Comparison of ENCODE assay signal across 11 cellular contexts in the genomic region with DNA sequence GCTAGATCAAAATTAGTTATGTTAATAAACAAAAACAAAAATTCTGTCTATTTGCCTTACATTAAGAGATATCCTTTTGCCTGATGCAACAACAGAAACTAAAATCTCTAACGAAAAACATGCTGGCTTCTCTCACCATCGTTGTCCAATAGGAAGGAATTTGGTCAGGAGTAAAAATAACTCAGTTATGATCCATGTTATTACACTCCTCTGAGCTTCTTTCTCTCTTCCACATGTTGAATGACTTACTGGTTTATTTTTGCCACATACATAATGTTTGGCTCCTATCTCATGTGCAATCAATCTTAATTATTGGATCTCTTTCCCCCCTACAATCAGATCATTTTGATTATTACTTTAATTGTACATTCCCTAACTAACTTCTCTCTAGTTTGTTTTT.
DNase-seq lines count a peak whose midpoint lies in the region; ATAC-seq, FAIRE-seq and TF ChIP-seq lines count a peak whose summit lies in the region.
"Had no signal": no experiment of that assay in that cellular context is flagged by ENCODE, and none has a peak within 500 bp of the region (broad histone marks: within the 10 kb centered on the region; RNA-seq: fewer than 3 reads in every experiment).

No MANE protein-coding gene starts in this region.

- ATAC-seq in HepG2 (no peak), GM18870 (IDR thresholded peaks at IDR 0.05; ENCODE audit: unreplicated experiment) (no peak), GM21360 (IDR thresholded peaks at IDR 0.05; ENCODE audit: unreplicated experiment) (no peak)

- no TSS peak for BruUV-seq in HepG2 (replicated peaks; lab: Mats Ljungman, UMichigan)

- DNase-seq in HepG2 (ENCODE audit: low spot score) (no peak), fibroblast of mammary gland (ENCODE audit: low read depth) (peak; percentile 74), osteoblast (ENCODE audit: insufficient read length, low spot score, missing footprints) (peak; percentile 23), NCI-H1105 treated with DMSO at 0.1 percent for 48 hours (lab: John Stamatoyannopoulos, UW) (no peak), cortex of kidney (lab: John Stamatoyannopoulos, UW) (no peak)
- DNase-seq: central memory CD4-positive, alpha-beta T cell; NCI-H1417 treated with DMSO at 0.1 percent for 48 hours had no signal

- H3K36me3 ChIP-seq in liver (ENCODE audit: control insufficient read depth in 4 of 4, insufficient read depth in 3 of 4, low read depth in 1 of 4, low read length in 3 of 4) (no peaks in the 10 kb centered on the region), HepG2 (replicated peaks in 1 of 2; ENCODE audit: control insufficient read depth in 1 of 2, insufficient read depth in 2 of 2, low read length in 2 of 2) (no peaks in the 10 kb centered on the region), osteoblast (ENCODE audit: insufficient read depth, low read length) (no peaks in the 10 kb centered on the region)

- CTCF ChIA-PET in HepG2 (lab: Yijun Ruan, JAX; ENCODE audit: low intra/inter-chr PET ratio, low total read pairs): no interaction called here

- H3K9ac ChIP-seq in liver (ENCODE audit: low read depth in 1 of 2, low read length in 2 of 2): no peak overlapping the region
- no peak overlapping the region for H3K9ac ChIP-seq in HepG2 (ENCODE audit: insufficient read depth, low read depth, low read length)

- POLR2A ChIA-PET in HepG2 (lab: Yijun Ruan, JAX): no interaction called here

- TF ChIP-seq RAD21 in liver (IDR thresholded peaks at IDR 0.05) (no peak), HepG2 (CRISPR knock-in tag; IDR thresholded peaks at IDR 0.05) (no peak)

- H4K20me1 ChIP-seq in HepG2 (ENCODE audit: insufficient read depth, low read length): no peaks in the 10 kb centered on the region
- H4K20me1 ChIP-seq in osteoblast (ENCODE audit: insufficient read depth, low read length): no peaks in the 10 kb centered on the region

- H3K27me3 ChIP-seq in liver (ENCODE audit: control insufficient read depth in 4 of 4, insufficient read depth in 4 of 4, low read length in 3 of 4) (no peaks in the 10 kb centered on the region), HepG2 (ENCODE audit: control insufficient read depth in 1 of 2, insufficient read depth in 2 of 2, low read length in 2 of 2) (no peaks in the 10 kb centered on the region), osteoblast (ENCODE audit: insufficient read depth, low read length) (no peaks in the 10 kb centered on the region)
- H3K27me3 ChIP-seq: hepatocyte had no signal

- no peak for TF ChIP-seq CTCF in liver (IDR thresholded peaks at IDR 0.05; ENCODE audit: low read depth, low read length, missing input control)
- no peak for TF ChIP-seq CTCF in HepG2 (CRISPR knock-in tag; IDR thresholded peaks at IDR 0.05)
- no peak for TF ChIP-seq CTCF in fibroblast of mammary gland (conservative IDR thresholded peaks at IDR 0.05; ENCODE audit: control insufficient read depth, insufficient read depth, low read depth, low read length)
- TF ChIP-seq CTCF in osteoblast (IDR thresholded peaks at IDR 0.05; ENCODE audit: extremely low read depth, low read depth, low read length): no peak

- FAIRE-seq in HepG2 (lab: Jason Lieb, UNC): no peak

- H3K9me3 ChIP-seq in liver (ENCODE audit: control insufficient read depth in 4 of 4, low read length in 3 of 4) (no peaks in the 10 kb centered on the region), HepG2 (ENCODE audit: low read length) (no peaks in the 10 kb centered on the region), osteoblast (ENCODE audit: low read depth, low read length) (no peaks in the 10 kb centered on the region)

- H3K4me2 ChIP-seq in HepG2 (ENCODE audit: low read depth, low read length): no peak overlapping the region
- H3K4me2 ChIP-seq in osteoblast (ENCODE audit: insufficient read depth, low read length): peak overlapping the region; percentile 88

- in situ Hi-C loops in HepG2 (cut with HindIII; ENCODE audit: extremely low pct_ligation_motif_present, low pct_unique_long_range_greater_than_20kb): no loop called here

- no peak for TF ChIP-seq POLR2A in HepG2 (IDR thresholded peaks at IDR 0.05; ENCODE audit: insufficient read depth in 1 of 2, low read depth in 2 of 2, low read length in 2 of 2)

- intact Hi-C loops in HepG2 (cut with micrococcal nuclease; ENCODE audit: unreplicated experiment): loop anchor here (10.0 kb wide), 1 partner anchor 1593 kb away; no protein-coding TSS in a partner anchor

- peaks cover 0 to 14% (median under 1%) of the 10 kb centered on the region in 4 donors for H3K4me1 ChIP-seq in liver (ENCODE audit: control insufficient read depth in 4 of 4, insufficient read depth in 4 of 4, low read length in 3 of 4)
- H3K4me1 ChIP-seq in HepG2 (ENCODE audit: insufficient read depth, low read length): peaks cover 16% of the 10 kb centered on the region
- H3K4me1 ChIP-seq in osteoblast (ENCODE audit: insufficient read depth, low read length): peaks cover 26% of the 10 kb centered on the region

- H3K4me3 ChIP-seq in liver (ENCODE audit: low read depth in 1 of 3, low read length in 3 of 3): no peak overlapping the region
- no peak overlapping the region for H3K4me3 ChIP-seq in HepG2 (replicated peaks in 1 of 3; ENCODE audit: insufficient read depth in 1 of 3, low read depth in 2 of 3, low read length in 3 of 3)
- no peak overlapping the region for H3K4me3 ChIP-seq in fibroblast of mammary gland (ENCODE audit: control insufficient read depth, low read depth, low read length)
- peak overlapping the region; percentile 41 for H3K4me3 ChIP-seq in osteoblast (ENCODE audit: insufficient read depth, low read length)
- H3K4me3 ChIP-seq: hepatocyte had no signal

- WGBS in liver: 44% methylated on average over 2 of the region's 2 CpGs
- WGBS in HepG2 (ENCODE audit: low lambda C conversion rate): 22% methylated on average over 2 of the region's 2 CpGs

- H2AFZ ChIP-seq in HepG2 (ENCODE audit: low read length) (no peak overlapping the region), osteoblast (ENCODE audit: low read length) (peak overlapping the region; percentile 76)
- H2AFZ ChIP-seq: hepatocyte had no signal

- peak overlapping the region; percentile 89 to 95 for H3K27ac ChIP-seq in liver (ENCODE audit: low read depth in 1 of 2, low read length in 2 of 2)
- H3K27ac ChIP-seq in HepG2 (ENCODE audit: extremely low read length, insufficient read depth, low read length): no peak overlapping the region
- H3K27ac ChIP-seq in osteoblast (ENCODE audit: low read depth, low read length): peak overlapping the region; percentile 65
- H3K27ac ChIP-seq: hepatocyte had no signal

- H3K79me2 ChIP-seq in HepG2 (ENCODE audit: insufficient read depth, low read length) (no peaks in the 10 kb centered on the region), osteoblast (ENCODE audit: insufficient read depth, low read length) (peaks cover 18% of the 10 kb centered on the region)

- TF ChIP-seq EP300 in HepG2 (IDR thresholded peaks at IDR 0.05; ENCODE audit: low read depth in 2 of 2, low read length in 2 of 2) (no peak), HepG2 (CRISPR knock-in tag; IDR thresholded peaks at IDR 0.05; ENCODE audit: borderline replicate concordance) (no peak)

TF ChIP-seq in liver, 16 proteins besides CTCF, POLR2A, EP300 and RAD21 (continues in another document):
- TF ChIP-seq, protein P1, sequence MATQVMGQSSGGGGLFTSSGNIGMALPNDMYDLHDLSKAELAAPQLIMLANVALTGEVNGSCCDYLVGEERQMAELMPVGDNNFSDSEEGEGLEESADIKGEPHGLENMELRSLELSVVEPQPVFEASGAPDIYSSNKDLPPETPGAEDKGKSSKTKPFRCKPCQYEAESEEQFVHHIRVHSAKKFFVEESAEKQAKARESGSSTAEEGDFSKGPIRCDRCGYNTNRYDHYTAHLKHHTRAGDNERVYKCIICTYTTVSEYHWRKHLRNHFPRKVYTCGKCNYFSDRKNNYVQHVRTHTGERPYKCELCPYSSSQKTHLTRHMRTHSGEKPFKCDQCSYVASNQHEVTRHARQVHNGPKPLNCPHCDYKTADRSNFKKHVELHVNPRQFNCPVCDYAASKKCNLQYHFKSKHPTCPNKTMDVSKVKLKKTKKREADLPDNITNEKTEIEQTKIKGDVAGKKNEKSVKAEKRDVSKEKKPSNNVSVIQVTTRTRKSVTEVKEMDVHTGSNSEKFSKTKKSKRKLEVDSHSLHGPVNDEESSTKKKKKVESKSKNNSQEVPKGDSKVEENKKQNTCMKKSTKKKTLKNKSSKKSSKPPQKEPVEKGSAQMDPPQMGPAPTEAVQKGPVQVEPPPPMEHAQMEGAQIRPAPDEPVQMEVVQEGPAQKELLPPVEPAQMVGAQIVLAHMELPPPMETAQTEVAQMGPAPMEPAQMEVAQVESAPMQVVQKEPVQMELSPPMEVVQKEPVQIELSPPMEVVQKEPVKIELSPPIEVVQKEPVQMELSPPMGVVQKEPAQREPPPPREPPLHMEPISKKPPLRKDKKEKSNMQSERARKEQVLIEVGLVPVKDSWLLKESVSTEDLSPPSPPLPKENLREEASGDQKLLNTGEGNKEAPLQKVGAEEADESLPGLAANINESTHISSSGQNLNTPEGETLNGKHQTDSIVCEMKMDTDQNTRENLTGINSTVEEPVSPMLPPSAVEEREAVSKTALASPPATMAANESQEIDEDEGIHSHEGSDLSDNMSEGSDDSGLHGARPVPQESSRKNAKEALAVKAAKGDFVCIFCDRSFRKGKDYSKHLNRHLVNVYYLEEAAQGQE (IDR thresholded peaks at IDR 0.05): no peak
- no peak for TF ChIP-seq TAF1 (conservative IDR thresholded peaks at IDR 0.05)

TF ChIP-seq in HepG2, 621 proteins besides CTCF, POLR2A, EP300 and RAD21 (continues in another document):
- no peak for TF ChIP-seq ZNF329 (CRISPR knock-in tag; IDR thresholded peaks at IDR 0.05; ENCODE audit: low read depth)
- TF ChIP-seq, protein P2, sequence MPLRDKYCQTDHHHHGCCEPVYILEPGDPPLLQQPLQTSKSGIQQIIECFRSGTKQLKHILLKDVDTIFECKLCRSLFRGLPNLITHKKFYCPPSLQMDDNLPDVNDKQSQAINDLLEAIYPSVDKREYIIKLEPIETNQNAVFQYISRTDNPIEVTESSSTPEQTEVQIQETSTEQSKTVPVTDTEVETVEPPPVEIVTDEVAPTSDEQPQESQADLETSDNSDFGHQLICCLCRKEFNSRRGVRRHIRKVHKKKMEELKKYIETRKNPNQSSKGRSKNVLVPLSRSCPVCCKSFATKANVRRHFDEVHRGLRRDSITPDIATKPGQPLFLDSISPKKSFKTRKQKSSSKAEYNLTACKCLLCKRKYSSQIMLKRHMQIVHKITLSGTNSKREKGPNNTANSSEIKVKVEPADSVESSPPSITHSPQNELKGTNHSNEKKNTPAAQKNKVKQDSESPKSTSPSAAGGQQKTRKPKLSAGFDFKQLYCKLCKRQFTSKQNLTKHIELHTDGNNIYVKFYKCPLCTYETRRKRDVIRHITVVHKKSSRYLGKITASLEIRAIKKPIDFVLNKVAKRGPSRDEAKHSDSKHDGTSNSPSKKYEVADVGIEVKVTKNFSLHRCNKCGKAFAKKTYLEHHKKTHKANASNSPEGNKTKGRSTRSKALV (CRISPR knock-in tag; IDR thresholded peaks at IDR 0.05): no peak
- no peak for TF ChIP-seq ZKSCAN8 (CRISPR knock-in tag; IDR thresholded peaks at IDR 0.05; ENCODE audit: borderline replicate concordance)
- TF ChIP-seq ZNF331 (CRISPR knock-in tag; IDR thresholded peaks at IDR 0.05): no peak

Comparison
In these comparisons a context has a peak if more than half of its experiments do, and no peak if none do; other contexts are left out.
1. DNase-seq: peak in fibroblast of mammary gland (single experiment) and osteoblast (single experiment); none in HepG2 (single experiment), NCI-H1105 treated with DMSO at 0.1 percent for 48 hours (single experiment) and cortex of kidney (single experiment).